In genomic region chr1:183584155-183584554, GRCh38 we compare ENCODE assay signal across 21 cellular contexts. TPM values are rescaled to one million over a fixed set of nuclear protein-coding genes. Genes with fewer than 3 reads are reported as not detected.
"Had no signal": no experiment of that assay in that cellular context is flagged by ENCODE, and none has a peak within 500 bp of the region (broad histone marks: within the 10 kb centered on the region; RNA-seq: fewer than 3 reads in every experiment).

No MANE protein-coding gene starts in this region.

- H3K4me3 Mint-ChIP-seq: activated CD4-positive, alpha-beta T cell treated with anti-CD3 and anti-CD28 coated beads, Interleukin-2, amount 10 ng/mL, durations not matched to agents 24 days and 14 days; activated CD8-positive, alpha-beta T cell treated with anti-CD3 and anti-CD28 coated beads for 36 hours; activated naive CD4-positive, alpha-beta T cell treated with anti-CD3 and anti-CD28 coated beads for 36 hours; effector memory CD8-positive, alpha-beta T cell; stimulated activated memory B cell treated with anti-CD40 and anti-IgM and Interleukin-4, amounts not matched to agents 10 μg/mL and 1 μg/mL and 100 μg/mL, for 72 hours; T-cell had no signal

- ATAC-seq: activated CD8-positive, alpha-beta T cell treated with anti-CD3 and anti-CD28 coated beads for 36 hours; body of pancreas; effector memory CD8-positive, alpha-beta T cell; left colon; stimulated activated memory B cell treated with anti-CD40 and anti-IgM and Interleukin-4, amounts not matched to agents 10 μg/mL and 1 μg/mL and 100 μg/mL, for 72 hours; T-cell had no signal

- H3K27me3 ChIP-seq: body of pancreas, esophagus squamous epithelium, right atrium auricular region, upper lobe of right lung had no signal

- H3K27ac Mint-ChIP-seq: activated CD4-positive, alpha-beta T cell treated with anti-CD3 and anti-CD28 coated beads, Interleukin-2, amount 10 ng/mL, durations not matched to agents 24 days and 14 days; activated CD8-positive, alpha-beta T cell treated with anti-CD3 and anti-CD28 coated beads for 36 hours; activated naive CD4-positive, alpha-beta T cell treated with anti-CD3 and anti-CD28 coated beads for 36 hours; effector memory CD8-positive, alpha-beta T cell; progenitor cell of endocrine pancreas; stimulated activated memory B cell treated with anti-CD40 and anti-IgM and Interleukin-4, amounts not matched to agents 10 μg/mL and 1 μg/mL and 100 μg/mL, for 72 hours; T-cell had no signal

- H3K9me3 ChIP-seq: body of pancreas, esophagus squamous epithelium, right atrium auricular region, thoracic aorta, upper lobe of right lung had no signal

- H3K9me3 Mint-ChIP-seq: activated CD4-positive, alpha-beta T cell treated with anti-CD3 and anti-CD28 coated beads, Interleukin-2, amount 10 ng/mL, durations not matched to agents 24 days and 14 days; activated CD8-positive, alpha-beta T cell treated with anti-CD3 and anti-CD28 coated beads for 36 hours; activated naive CD4-positive, alpha-beta T cell treated with anti-CD3 and anti-CD28 coated beads for 36 hours; effector memory CD8-positive, alpha-beta T cell; stimulated activated memory B cell treated with anti-CD40 and anti-IgM and Interleukin-4, amounts not matched to agents 10 μg/mL and 1 μg/mL and 100 μg/mL, for 72 hours; T-cell had no signal

- H3K4me2 ChIP-seq: smooth muscle cell had no signal

- H3K36me3 Mint-ChIP-seq: T-cell had no signal

- H3K4me1 ChIP-seq: body of pancreas had no signal

- H3K4me3 ChIP-seq: body of pancreas, esophagus squamous epithelium, right atrium auricular region, smooth muscle cell, thoracic aorta, upper lobe of right lung had no signal

- H3K27ac ChIP-seq: esophagus squamous epithelium, right atrium auricular region, thoracic aorta, upper lobe of right lung had no signal

- H3K27me3 Mint-ChIP-seq: activated CD4-positive, alpha-beta T cell treated with anti-CD3 and anti-CD28 coated beads, Interleukin-2, amount 10 ng/mL, durations not matched to agents 24 days and 14 days; activated CD8-positive, alpha-beta T cell treated with anti-CD3 and anti-CD28 coated beads for 36 hours; effector memory CD8-positive, alpha-beta T cell; progenitor cell of endocrine pancreas; stimulated activated memory B cell treated with anti-CD40 and anti-IgM and Interleukin-4, amounts not matched to agents 10 μg/mL and 1 μg/mL and 100 μg/mL, for 72 hours; T-cell had no signal

- H3K36me3 ChIP-seq: esophagus squamous epithelium, right atrium auricular region, thoracic aorta, upper lobe of right lung had no signal

- DNase-seq: activated CD8-positive, alpha-beta T cell treated with anti-CD3 and anti-CD28 coated beads for 36 hours; activated naive CD4-positive, alpha-beta T cell treated with anti-CD3 and anti-CD28 coated beads for 36 hours; activated T-cell treated with anti-CD3 and anti-CD28 coated beads, Interleukin-2, amount 50 U/mL, for 1 hour; effector memory CD8-positive, alpha-beta T cell; esophagus squamous epithelium; left colon; mammary epithelial cell; stimulated activated CD4-positive, alpha-beta T cell treated with anti-CD3 and anti-CD28 coated beads, Interleukin-4, amount 100 ng/mL, for 4 hours; T-cell; T-helper 9 cell had no signal

- FAIRE-seq: islet of Langerhans had no signal

RNA-seq across cellular contexts. Expression of gene NCF2, which starts 6.1 kb away (rescaled TPM):
- total RNA-seq: dermis microvascular lymphatic vessel endothelial cell had no signal
- polyA plus RNA-seq: neural cell had no signal
